Comparison of ENCODE assay signal across 19 cellular contexts in the genomic region with DNA sequence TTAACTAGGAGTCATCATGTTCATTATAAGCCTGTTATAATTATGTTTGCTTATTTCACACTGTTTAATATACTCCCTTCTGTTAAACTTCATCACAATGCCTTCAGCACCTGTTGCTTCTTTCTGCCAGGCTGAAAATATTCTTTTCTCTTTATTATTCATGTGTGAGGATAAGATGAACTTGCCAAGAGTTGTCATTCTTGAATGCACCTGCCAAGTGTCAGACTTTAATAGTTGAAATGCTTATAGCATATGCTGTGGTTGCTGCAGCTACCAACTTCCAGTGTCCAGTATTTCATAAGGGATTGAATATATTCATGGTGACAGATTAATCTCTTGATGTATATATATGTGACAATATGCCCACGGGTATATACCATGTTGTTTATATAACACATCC.
"Had no signal": no experiment of that assay in that cellular context is flagged by ENCODE, and none has a peak within 500 bp of the region (broad histone marks: within the 10 kb centered on the region; RNA-seq: fewer than 3 reads in every experiment).

No MANE protein-coding gene starts in this region.

- H3K4me3 ChIP-seq: body of pancreas, tibial artery, uterus had no signal

- ATAC-seq: activated CD4-positive, alpha-beta T cell treated with anti-CD3 and anti-CD28 coated beads for 36 hours; body of pancreas; effector memory CD8-positive, alpha-beta T cell; natural killer cell treated with Interleukin-12 subunit alpha and Interleukin-12 subunit beta and Interleukin-15 and Interleukin-18, amount 100 ng/mL, for 72 hours; WTC11 had no signal

- H3K27ac ChIP-seq: body of pancreas, epithelial cell of prostate, parathyroid adenoma had no signal

- DNase-seq: activated CD4-positive, alpha-beta T cell treated with anti-CD3 and anti-CD28 coated beads for 36 hours; activated CD4-positive, alpha-beta T cell treated with anti-CD3 and anti-CD28 coated beads, Interleukin-2, amount 50 U/mL, for 48 hours; activated gamma-delta T cell; body of pancreas; caudate nucleus; effector memory CD8-positive, alpha-beta T cell; foreskin melanocyte; head of caudate nucleus; mesendoderm; stimulated activated CD4-positive, alpha-beta T cell treated with anti-CD3 and anti-CD28 coated beads, Interleukin-2, amount 100 ng/mL, for 24 hours; stimulated activated naive CD4-positive, alpha-beta T cell treated with Interleukin-2 at 50 U/mL for 16 hours; substantia nigra; tibial artery; uterus had no signal

- H3K27me3 ChIP-seq: body of pancreas, tibial artery, uterus had no signal

- H3K4me3 Mint-ChIP-seq: activated CD4-positive, alpha-beta T cell treated with anti-CD3 and anti-CD28 coated beads for 36 hours; activated naive CD8-positive, alpha-beta T cell; effector memory CD8-positive, alpha-beta T cell; natural killer cell treated with Interleukin-12 subunit alpha and Interleukin-12 subunit beta and Interleukin-15 and Interleukin-18, amount 100 ng/mL, for 72 hours; WTC11 had no signal

- H3K36me3 Mint-ChIP-seq: activated naive CD8-positive, alpha-beta T cell; natural killer cell treated with Interleukin-12 subunit alpha and Interleukin-12 subunit beta and Interleukin-15 and Interleukin-18, amount 100 ng/mL, for 72 hours; WTC11 had no signal

- H3K9ac ChIP-seq: parathyroid adenoma had no signal

- H3K4me1 Mint-ChIP-seq: activated CD4-positive, alpha-beta T cell treated with anti-CD3 and anti-CD28 coated beads for 36 hours had no signal

- H3K4me1 ChIP-seq: body of pancreas, parathyroid adenoma had no signal

- H3K27me3 Mint-ChIP-seq: activated naive CD8-positive, alpha-beta T cell; effector memory CD8-positive, alpha-beta T cell; natural killer cell treated with Interleukin-12 subunit alpha and Interleukin-12 subunit beta and Interleukin-15 and Interleukin-18, amount 100 ng/mL, for 72 hours had no signal

- H3K36me3 ChIP-seq: tibial artery, uterus had no signal

- H2AFZ ChIP-seq: parathyroid adenoma had no signal

- H3K27ac Mint-ChIP-seq: activated CD4-positive, alpha-beta T cell treated with anti-CD3 and anti-CD28 coated beads for 36 hours; activated naive CD8-positive, alpha-beta T cell; effector memory CD8-positive, alpha-beta T cell; natural killer cell treated with Interleukin-12 subunit alpha and Interleukin-12 subunit beta and Interleukin-15 and Interleukin-18, amount 100 ng/mL, for 72 hours; WTC11 had no signal

- H3K9me3 ChIP-seq: body of pancreas, tibial artery, uterus had no signal

- H3K9me3 Mint-ChIP-seq: effector memory CD8-positive, alpha-beta T cell; WTC11 had no signal

- H3K79me2 ChIP-seq: parathyroid adenoma had no signal
